In the genomic region with DNA sequence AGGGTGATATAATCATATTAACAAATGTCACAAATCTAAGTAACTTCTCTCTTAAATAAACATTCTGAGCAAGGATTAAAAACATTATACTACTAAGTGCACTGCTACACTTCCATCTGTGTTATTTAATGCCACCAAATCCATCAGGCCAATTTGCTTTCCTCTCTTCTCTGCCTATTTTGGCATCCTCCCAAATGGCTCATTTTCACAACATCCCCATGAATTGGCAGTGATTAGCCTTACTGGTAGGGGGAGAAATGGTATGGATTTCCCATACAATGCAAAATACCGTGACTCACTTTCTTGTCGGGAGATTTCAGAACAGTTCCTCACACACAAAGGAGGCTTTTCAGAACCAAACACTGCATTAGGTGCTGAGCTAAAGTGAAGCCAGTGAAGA, we compare ENCODE assay signal across 16 cellular contexts.
DNase-seq lines count a peak whose midpoint lies in the region; ATAC-seq and TF ChIP-seq lines count a peak whose summit lies in the region.
"Had no signal": no experiment of that assay in that cellular context is flagged by ENCODE, and none has a peak within 500 bp of the region (broad histone marks: within the 10 kb centered on the region; RNA-seq: fewer than 3 reads in every experiment).

No MANE protein-coding gene starts in this region.

- peak overlapping the region in 2 of 3 experiments; percentile 9 to 31 for H3K27ac Mint-ChIP-seq in nephron

- H3K4me3 Mint-ChIP-seq in nephron: no peak overlapping the region
- H3K4me3 Mint-ChIP-seq: naive B cell had no signal

- intact Hi-C loops in left colon (cut with DNase I, micrococcal nuclease): no loop called here

- ATAC-seq in left colon (no peak), HG02588 (IDR thresholded peaks at IDR 0.05; ENCODE audit: unreplicated experiment) (no peak)

- DNase-seq in HT1080 (ENCODE audit: low read depth) (peak; percentile 33), NCI-H187 (lab: John Stamatoyannopoulos, UW) (peak; percentile 19 to 29), NCI-H82 treated with DMSO at 0.1 percent for 48 hours (lab: John Stamatoyannopoulos, UW; ENCODE audit: unreplicated experiment) (peak; percentile 77), left colon (no peak), putamen (ENCODE audit: low spot score) (no peak)
- DNase-seq: activated CD4-positive, alpha-beta T cell treated with anti-CD3 and anti-CD28 coated beads for 1 hour; activated CD8-positive, alpha-beta memory T cell treated with anti-CD3 and anti-CD28 coated beads, Interleukin-2, amount 50 U/mL, for 4 hours; activated gamma-delta T cell; erythroblast; glutamatergic neuron; naive B cell; OCI-M1; posterior cingulate gyrus; small intestine had no signal

- no peaks in the 10 kb centered on the region for H3K9me3 Mint-ChIP-seq in nephron

- no peaks in the 10 kb centered on the region for H3K36me3 Mint-ChIP-seq in nephron (ENCODE audit: low read depth)
- H3K36me3 Mint-ChIP-seq: naive B cell had no signal

- H3K4me1 Mint-ChIP-seq in nephron: peaks cover 16% of the 10 kb centered on the region
- H3K4me1 Mint-ChIP-seq: naive B cell had no signal

- no peak for TF ChIP-seq CTCF in nephron (IDR thresholded peaks at IDR 0.05; ENCODE audit: unreplicated experiment in 3 of 3)

- peaks cover 3% of the 10 kb centered on the region for H3K27me3 Mint-ChIP-seq in nephron (ENCODE audit: low read depth)

Comparison
In these comparisons a context has a peak if more than half of its experiments do, and no peak if none do; other contexts are left out.
1. DNase-seq: peak in HT1080 (single experiment), NCI-H187 (2 of 2) and NCI-H82 treated with DMSO at 0.1 percent for 48 hours (single experiment); none in left colon (0 of 2) and putamen (single experiment).